In the genomic region with DNA sequence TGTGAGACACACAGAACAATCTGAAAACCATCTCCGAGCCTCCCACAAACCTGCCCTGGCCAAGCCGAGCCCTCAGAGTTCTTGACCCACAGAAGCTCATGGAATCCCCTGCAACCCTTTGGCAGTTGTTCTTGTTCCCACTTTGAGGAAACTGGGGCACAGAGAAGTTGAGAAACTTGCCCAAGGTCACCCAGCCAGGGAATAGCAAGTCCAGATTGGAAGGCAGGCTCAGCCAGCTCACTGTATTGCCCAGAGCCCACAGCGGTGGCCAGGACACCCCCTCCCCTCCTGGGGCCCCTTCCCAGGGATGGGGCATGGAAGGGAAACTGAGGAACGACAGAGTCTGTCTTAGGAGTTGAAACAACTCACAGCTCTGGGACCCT, we compare ENCODE assay signal across 9 cellular contexts. TPM values are rescaled to one million over a fixed set of nuclear protein-coding genes. Genes with fewer than 3 reads are reported as not detected.
DNase-seq lines count a peak whose midpoint lies in the region; ATAC-seq, FAIRE-seq and TF ChIP-seq lines count a peak whose summit lies in the region.
"Had no signal": no experiment of that assay in that cellular context is flagged by ENCODE, and none has a peak within 500 bp of the region (broad histone marks: within the 10 kb centered on the region; RNA-seq: fewer than 3 reads in every experiment).

No MANE protein-coding gene starts in this region.

- peak overlapping the region; percentile 72 to 82 for H2BK12ac ChIP-seq in mesenchymal stem cell (ENCODE audit: low read length in 2 of 2)

- peak overlapping the region in 1 of 2 experiments; percentile 81 for H3K4ac ChIP-seq in mesenchymal stem cell (ENCODE audit: low read depth in 1 of 2, low read length in 2 of 2)

- peaks cover 18% of the 10 kb centered on the region for H3K79me1 ChIP-seq in mesenchymal stem cell (replicated peaks; ENCODE audit: low read length, poor library complexity, severe bottlenecking)

- peak overlapping the region; percentile 67 for H4K8ac ChIP-seq in mesenchymal stem cell (ENCODE audit: low read length)

- peak overlapping the region in 1 of 2 experiments; percentile 4 for H3K14ac ChIP-seq in mesenchymal stem cell (ENCODE audit: low read length in 2 of 2)

- H3K36me3 Mint-ChIP-seq in activated T-cell treated with anti-CD3 and anti-CD28 coated beads, Interleukin-2, amount 50 U/mL, for 24 hours (ENCODE audit: low read depth) = peaks cover 2% of the 10 kb centered on the region

- no peak overlapping the region for H3K23ac ChIP-seq in mesenchymal stem cell (ENCODE audit: low read length in 2 of 2)

- CTCF ChIA-PET in K562 (lab: Yijun Ruan, JAX; ENCODE audit: low intra/inter-chr PET ratio) = interaction anchor here (1.0 kb wide), 1 partner anchor 41 kb away, joined by 3 read pairs; no protein-coding TSS in a partner anchor

- H3K9me3 ChIP-seq in K562 (replicated peaks; ENCODE audit: control insufficient read depth, insufficient read depth, low read depth, low read length) = no peaks in the 10 kb centered on the region
- no peaks in the 10 kb centered on the region for H3K9me3 ChIP-seq in mesenchymal stem cell (ENCODE audit: control insufficient read depth, low read length)
- H3K9me3 ChIP-seq in tibial artery = no peaks in the 10 kb centered on the region

- peak overlapping the region; percentile 95 for H2AK5ac ChIP-seq in mesenchymal stem cell (ENCODE audit: low read length, severe bottlenecking)

- no peak for DNase-seq in activated T-cell treated with anti-CD3 and anti-CD28 coated beads, Interleukin-2, amount 50 U/mL, for 24 hours
- DNase-seq in activated T-cell treated with anti-CD3 and anti-CD28 coated beads for 4 hours = no peak
- no peak for DNase-seq in K562 (ENCODE audit: extremely low read depth in 1 of 4, low spot score in 3 of 4)
- no peak for DNase-seq in mesenchymal stem cell
- no peak for DNase-seq in tibial artery
- DNase-seq in GM19238 (ENCODE audit: insufficient read length, low spot score) = no peak
- DNase-seq in dermis blood vessel endothelial cell = no peak
- DNase-seq: SIG-M5 had no signal

- H2BK5ac ChIP-seq in mesenchymal stem cell (ENCODE audit: low read depth, low read length, poor library complexity, severe bottlenecking) = no peak overlapping the region

- no peak overlapping the region for H3K27ac ChIP-seq in K562 (ENCODE audit: extremely low read depth, low read depth, low read length)
- H3K27ac ChIP-seq in mesenchymal stem cell (ENCODE audit: low read length, poor library complexity, severe bottlenecking) = peak overlapping the region; percentile 82
- H3K27ac ChIP-seq in tibial artery = peak overlapping the region; percentile 88

- no peaks in the 10 kb centered on the region for H3K9me3 Mint-ChIP-seq in activated T-cell treated with anti-CD3 and anti-CD28 coated beads, Interleukin-2, amount 50 U/mL, for 24 hours

- no peaks in the 10 kb centered on the region for H4K20me1 ChIP-seq in K562 (replicated peaks; ENCODE audit: control insufficient read depth, insufficient read depth, low read length)

- H2AFZ ChIP-seq in K562 (ENCODE audit: low read depth, low read length) (no peak overlapping the region), mesenchymal stem cell (ENCODE audit: low read depth, low read length) (no peak overlapping the region)

- no peak for TF ChIP-seq CTCF in K562 (IDR thresholded peaks at IDR 0.05 in 2 of 3, conservative IDR thresholded peaks at IDR 0.05 in 1 of 3; ENCODE audit: insufficient read depth in 2 of 3, low read depth in 1 of 3, low read length in 3 of 3)
- TF ChIP-seq CTCF in tibial artery (IDR thresholded peaks at IDR 0.05) = no peak

- BruUV-seq in K562 (replicated peaks; lab: Mats Ljungman, UMichigan) = no TSS peak

- H3K4me3 ChIP-seq in K562 = no peak overlapping the region
- peak overlapping the region in 1 of 2 experiments; percentile 90 for H3K4me3 ChIP-seq in mesenchymal stem cell (ENCODE audit: insufficient read depth in 1 of 2, low read depth in 1 of 2, low read length in 2 of 2)
- peak overlapping the region in 1 of 2 donors; percentile 68 for H3K4me3 ChIP-seq in tibial artery

- WGBS in K562 (ENCODE audit: insufficient coverage, low coverage, missing lambda C conversion rate) = 54% methylated on average over 4 of the region's 4 CpGs
- 78% methylated on average over 3 of the region's 4 CpGs for WGBS in mesenchymal stem cell

- no peaks in the 10 kb centered on the region for H3K27me3 Mint-ChIP-seq in activated T-cell treated with anti-CD3 and anti-CD28 coated beads, Interleukin-2, amount 50 U/mL, for 24 hours

- H3K27me3 ChIP-seq in K562 (ENCODE audit: control insufficient read depth in 2 of 2, insufficient read depth in 2 of 2, low read length in 2 of 2) = no peaks in the 10 kb centered on the region
- H3K27me3 ChIP-seq in mesenchymal stem cell (ENCODE audit: control insufficient read depth in 1 of 2, insufficient read depth in 1 of 2, low read length in 2 of 2) = no peaks in the 10 kb centered on the region
- H3K27me3 ChIP-seq in tibial artery = no peaks in the 10 kb centered on the region

- H3K4me3 Mint-ChIP-seq in activated T-cell treated with anti-CD3 and anti-CD28 coated beads, Interleukin-2, amount 50 U/mL, for 24 hours = peak overlapping the region; percentile 68

- in situ Hi-C loops in K562 (cut with MboI) = no loop called here

- peaks cover 9 to 37% of the 10 kb centered on the region in 2 experiments; a peak in 4 of 5 replicates for H3K4me1 ChIP-seq in K562 (replicated peaks in 1 of 2; ENCODE audit: control insufficient read depth in 2 of 2, insufficient read depth in 2 of 2, low read length in 2 of 2)
- peaks cover 12% of the 10 kb centered on the region for H3K4me1 ChIP-seq in mesenchymal stem cell (ENCODE audit: control insufficient read depth, insufficient read depth, low read depth, low read length)
- H3K4me1 ChIP-seq in tibial artery = peaks cover 0 to 54% (median 34%) of the 10 kb centered on the region in 4 donors

- peak overlapping the region; percentile 82 for H4K91ac ChIP-seq in mesenchymal stem cell (ENCODE audit: low read length)

- intact Hi-C loops in K562 (cut with micrococcal nuclease) (no loop called here), tibial artery (cut with DNase I; ENCODE audit: low total_unique reads) (loop anchor here (5.0 kb wide), 1 partner anchor 35 kb away; no protein-coding TSS in a partner anchor)

- no peak for TF ChIP-seq RAD21 in K562 (CRISPR knock-in tag; conservative IDR thresholded peaks at IDR 0.05 in 1 of 2, IDR thresholded peaks at IDR 0.05 in 1 of 2)

- no peaks in the 10 kb centered on the region for H3K79me2 ChIP-seq in K562 (ENCODE audit: control insufficient read depth, insufficient read depth, low read length)

- ATAC-seq in K562 (no peak), GM21737 (IDR thresholded peaks at IDR 0.05; ENCODE audit: unreplicated experiment) (no peak)

- H3K9me1 ChIP-seq in K562 (ENCODE audit: control insufficient read depth, insufficient read depth, low read length) = no peaks in the 10 kb centered on the region

- H2BK120ac ChIP-seq in mesenchymal stem cell (ENCODE audit: low read depth, low read length) = no peak overlapping the region

- H3K4me2 ChIP-seq in K562 (ENCODE audit: insufficient read depth, low read length) = no peak overlapping the region
- H3K4me2 ChIP-seq in mesenchymal stem cell (ENCODE audit: low read length, poor library complexity, severe bottlenecking) = peak overlapping the region; percentile 89

- FAIRE-seq in K562 (lab: Jason Lieb, UNC) = no peak

- no peak overlapping the region for H3K18ac ChIP-seq in mesenchymal stem cell (ENCODE audit: low read depth in 1 of 2, low read length in 2 of 2)

- no peak for TF ChIP-seq POLR2A in K562 (conservative IDR thresholded peaks at IDR 0.05)

- no peak overlapping the region for H3K27ac Mint-ChIP-seq in activated T-cell treated with anti-CD3 and anti-CD28 coated beads, Interleukin-2, amount 50 U/mL, for 24 hours

- TF ChIP-seq EP300 in K562 (IDR thresholded peaks at IDR 0.05; ENCODE audit: low read length) = no peak

- POLR2A ChIA-PET in K562 (lab: Yijun Ruan, JAX) = interaction anchor here (0.6 to 2.2 kb wide), 2 partner anchors 20 to 44 kb away, joined by 3 to 6 read pairs; no protein-coding TSS in a partner anchor

- H3K4me1 Mint-ChIP-seq in activated T-cell treated with anti-CD3 and anti-CD28 coated beads, Interleukin-2, amount 50 U/mL, for 24 hours (ENCODE audit: low read depth) = peaks cover 24% of the 10 kb centered on the region

- H3K36me3 ChIP-seq in K562 (ENCODE audit: control insufficient read depth, insufficient read depth, low read length) (no peaks in the 10 kb centered on the region), mesenchymal stem cell (ENCODE audit: control insufficient read depth in 1 of 2, insufficient read depth in 2 of 2, low read depth in 1 of 2, low read length in 2 of 2) (peaks cover 9 to 20% of the 10 kb centered on the region in 2 experiments), tibial artery (no peaks in the 10 kb centered on the region)

- H3K9ac ChIP-seq in K562 (ENCODE audit: insufficient read depth in 1 of 2, low read depth in 2 of 2, low read length in 2 of 2) = peak overlapping the region in 1 of 2 experiments; percentile 58; a peak in 1 of 4 replicates
- peak overlapping the region; percentile 91 for H3K9ac ChIP-seq in mesenchymal stem cell (ENCODE audit: low read length)

- peak overlapping the region; percentile 54 for H2BK15ac ChIP-seq in mesenchymal stem cell (ENCODE audit: low read depth, poor library complexity, severe bottlenecking)

RNA-seq across cellular contexts. Expression of gene ZSWIM4, which starts 1.8 kb away (rescaled TPM):
- 1.5 and 4.2 TPM in 2 replicates for total RNA-seq in K562 (2011; cell fraction: chromatin; rRNA removed; ENCODE audit: low replicate concordance)
- total RNA-seq in K562 (2011; cell fraction: nucleolus; rRNA removed) = 3.5 and 3.7 TPM in 2 replicates
- total RNA-seq in K562 (2011; cell fraction: nucleoplasm; rRNA removed) = 1.9 and 2.8 TPM in 2 replicates
- total RNA-seq in K562 (2014; rRNA removed) (1.0 and 1.3 TPM in 2 replicates), K562 (2014; rRNA removed; fragmentation: Illumina TruSeq; extraction: Trizol) (0.22 and 0.25 TPM in 2 replicates), K562 (2015; rRNA removed; fragmentation: Illumina TruSeq; extraction: Trizol) (0.25 and 0.57 TPM in 2 replicates), K562 (2021) (3.5 and 3.7 TPM in 2 replicates), dermis blood vessel endothelial cell (23.7 and 26.0 TPM in 2 replicates)
- polyA plus RNA-seq in K562 (2011; rRNA removed) (0.67 and 1.0 TPM in 2 replicates), K562 (2014; fragmentation: Illumina TruSeq; extraction: Trizol) (0.79 and 1.7 TPM in 2 replicates), K562 (2014; fragmentation: Nextera tagmentation; extraction: Ambion mirVana) (not detected), K562 (2014; rRNA removed) (1.1 and 2.1 TPM in 2 replicates)
- 0.81 and 2.0 TPM in 2 replicates for polyA plus RNA-seq in K562 (2011; cell fraction: cytosol; rRNA removed)
- polyA plus RNA-seq in K562 (2011; cell fraction: nucleus; rRNA removed) = 1.5 and 4.5 TPM in 2 replicates
- polyA plus RNA-seq in K562 (2012) = 1.3 and 3.5 TPM in 2 replicates
- 0.54 and 0.98 TPM in 2 replicates for polyA minus RNA-seq in K562 (2011; rRNA and poly(A)+ RNA removed)
- 3.0 and 5.0 TPM in 2 replicates for polyA minus RNA-seq in K562 (2011; cell fraction: cytosol; rRNA and poly(A)+ RNA removed)
- polyA minus RNA-seq in K562 (2011; cell fraction: nucleus; rRNA and poly(A)+ RNA removed) = 1.5 and 1.7 TPM in 2 replicates
- polyA plus RNA-seq in mesenchymal stem cell (2013, experiment 1 of 2) = 6.3 TPM
- 6.2 TPM for polyA plus RNA-seq in mesenchymal stem cell (2013, experiment 2 of 2)

RNA-seq across cellular contexts. Expression of gene C19orf53, which starts 22.8 kb away (rescaled TPM):
- 16.1 and 36.9 TPM in 2 replicates for total RNA-seq in K562 (2011; cell fraction: chromatin; rRNA removed; ENCODE audit: low replicate concordance)
- total RNA-seq in K562 (2011; cell fraction: nucleolus; rRNA removed) = 41.2 and 47.9 TPM in 2 replicates
- total RNA-seq in K562 (2011; cell fraction: nucleoplasm; rRNA removed) = 32.6 and 42.2 TPM in 2 replicates
- total RNA-seq in K562 (2014; rRNA removed) (164 and 284 TPM in 2 replicates), K562 (2014; rRNA removed; fragmentation: Illumina TruSeq; extraction: Trizol) (63.0 and 98.5 TPM in 2 replicates), K562 (2015; rRNA removed; fragmentation: Illumina TruSeq; extraction: Trizol) (115 and 130 TPM in 2 replicates), K562 (2021) (95.9 and 109 TPM in 2 replicates), dermis blood vessel endothelial cell (34.0 and 59.1 TPM in 2 replicates)
- polyA plus RNA-seq in K562 (2011; rRNA removed) (151 and 169 TPM in 2 replicates), K562 (2014; fragmentation: Illumina TruSeq; extraction: Trizol) (205 and 214 TPM in 2 replicates), K562 (2014; fragmentation: Nextera tagmentation; extraction: Ambion mirVana) (100 to 1,000 TPM; 416 to 441 TPM), K562 (2014; rRNA removed) (197 and 206 TPM in 2 replicates)
- 153 and 227 TPM in 2 replicates for polyA plus RNA-seq in K562 (2011; cell fraction: cytosol; rRNA removed)
- 87.2 and 100 TPM in 2 replicates for polyA plus RNA-seq in K562 (2011; cell fraction: nucleus; rRNA removed)
- 146 and 190 TPM in 2 replicates for polyA plus RNA-seq in K562 (2012)
- polyA minus RNA-seq in K562 (2011; rRNA and poly(A)+ RNA removed) = 24.1 and 41.5 TPM in 2 replicates
- 58.9 and 66.1 TPM in 2 replicates for polyA minus RNA-seq in K562 (2011; cell fraction: cytosol; rRNA and poly(A)+ RNA removed)
- polyA minus RNA-seq in K562 (2011; cell fraction: nucleus; rRNA and poly(A)+ RNA removed) = 14.9 and 21.1 TPM in 2 replicates
- 327 TPM for polyA plus RNA-seq in mesenchymal stem cell (2013, experiment 1 of 2)
- 323 TPM for polyA plus RNA-seq in mesenchymal stem cell (2013, experiment 2 of 2)

RNA-seq across cellular contexts. Expression of gene MRI1, which starts 32.7 kb away (rescaled TPM):
- total RNA-seq in K562 (2011; cell fraction: chromatin; rRNA removed; ENCODE audit: low replicate concordance) = 17.4 and 51.8 TPM in 2 replicates
- 53.4 and 56.5 TPM in 2 replicates for total RNA-seq in K562 (2011; cell fraction: nucleolus; rRNA removed)
- total RNA-seq in K562 (2011; cell fraction: nucleoplasm; rRNA removed) = 27.6 and 32.3 TPM in 2 replicates
- total RNA-seq in K562 (2014; rRNA removed) (57.4 and 68.7 TPM in 2 replicates), K562 (2014; rRNA removed; fragmentation: Illumina TruSeq; extraction: Trizol) (13.3 and 15.8 TPM in 2 replicates), K562 (2015; rRNA removed; fragmentation: Illumina TruSeq; extraction: Trizol) (30.9 and 31.6 TPM in 2 replicates), K562 (2021) (45.8 and 47.3 TPM in 2 replicates), dermis blood vessel endothelial cell (51.8 and 58.0 TPM in 2 replicates)
- polyA plus RNA-seq in K562 (2011; rRNA removed) (19.3 and 27.7 TPM in 2 replicates), K562 (2014; fragmentation: Illumina TruSeq; extraction: Trizol) (28.2 and 30.0 TPM in 2 replicates), K562 (2014; fragmentation: Nextera tagmentation; extraction: Ambion mirVana) (1 to 10 TPM; 5.5 to 6.5 TPM), K562 (2014; rRNA removed) (34.7 and 43.0 TPM in 2 replicates)
- 29.0 and 63.4 TPM in 2 replicates for polyA plus RNA-seq in K562 (2011; cell fraction: cytosol; rRNA removed)
- polyA plus RNA-seq in K562 (2011; cell fraction: nucleus; rRNA removed) = 98.1 and 179 TPM in 2 replicates
- 24.2 and 27.5 TPM in 2 replicates for polyA plus RNA-seq in K562 (2012)
- polyA minus RNA-seq in K562 (2011; rRNA and poly(A)+ RNA removed) = 10.9 and 14.8 TPM in 2 replicates
- polyA minus RNA-seq in K562 (2011; cell fraction: cytosol; rRNA and poly(A)+ RNA removed) = 27.6 and 28.3 TPM in 2 replicates
- 23.2 and 23.7 TPM in 2 replicates for polyA minus RNA-seq in K562 (2011; cell fraction: nucleus; rRNA and poly(A)+ RNA removed)
- polyA plus RNA-seq in mesenchymal stem cell (2013, experiment 1 of 2) = 26.1 TPM
- polyA plus RNA-seq in mesenchymal stem cell (2013, experiment 2 of 2) = 24.1 TPM
